9 cellular contexts compared by ENCODE assay signal in the genomic region with DNA sequence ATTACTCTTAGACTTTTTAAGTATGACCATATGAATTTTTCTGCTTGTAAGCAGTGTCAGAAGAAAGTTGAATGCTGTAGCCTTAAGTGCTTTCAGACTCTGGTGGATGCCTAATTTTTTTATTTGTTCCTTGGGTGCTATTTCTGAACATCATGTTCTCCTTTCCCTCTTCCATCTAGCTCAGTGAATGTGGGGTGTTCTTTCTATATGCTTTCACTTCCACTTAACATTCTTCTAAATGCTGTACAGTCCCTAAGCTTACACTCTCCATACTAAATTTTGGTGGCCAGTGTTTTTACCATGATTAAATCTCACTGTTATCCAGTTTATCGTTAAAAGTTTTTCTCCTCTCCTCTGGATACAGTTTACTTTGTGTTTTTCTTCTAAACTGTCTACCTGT. TPM values are rescaled to one million over a fixed set of nuclear protein-coding genes. Genes with fewer than 3 reads are reported as not detected.
DNase-seq lines count a peak whose midpoint lies in the region; ATAC-seq lines count a peak whose summit lies in the region.
"Had no signal": no experiment of that assay in that cellular context is flagged by ENCODE, and none has a peak within 500 bp of the region (broad histone marks: within the 10 kb centered on the region; RNA-seq: fewer than 3 reads in every experiment).

No MANE protein-coding gene starts in this region.

- peaks cover 9% of the 10 kb centered on the region for H3K4me1 ChIP-seq in thymus (ENCODE audit: control insufficient read depth, insufficient read depth, low read length)

- ATAC-seq in GM21786 (IDR thresholded peaks at IDR 0.05; ENCODE audit: unreplicated experiment), result no peak

- peaks cover 75% of the 10 kb centered on the region for H3K36me3 Mint-ChIP-seq in activated naive CD4-positive, alpha-beta T cell treated with anti-CD3 and anti-CD28 coated beads, Interleukin-2, amount 10 ng/mL, durations not matched to agents 7 days and 5 days

- no peak for DNase-seq in activated naive CD4-positive, alpha-beta T cell treated with anti-CD3 and anti-CD28 coated beads, Interleukin-2, amount 10 ng/mL, durations not matched to agents 7 days and 5 days
- DNase-seq in activated naive CD4-positive, alpha-beta T cell (lab: John Stamatoyannopoulos, UW), result no peak
- DNase-seq in NOMO-1 treated with dmso at 0.1 percent for 144 hours (lab: John Stamatoyannopoulos, UW; ENCODE audit: unreplicated experiment) (peak; percentile 18), dermis blood vessel endothelial cell (peak; percentile 26), RPMI8226 (no peak), NCI-H146 (lab: John Stamatoyannopoulos, UW) (no peak)
- DNase-seq: midbrain had no signal

- H3K9me3 Mint-ChIP-seq in activated naive CD4-positive, alpha-beta T cell treated with anti-CD3 and anti-CD28 coated beads, Interleukin-2, amount 10 ng/mL, durations not matched to agents 7 days and 5 days, result peaks cover 20% of the 10 kb centered on the region

- CTCF ChIA-PET in activated naive CD4-positive, alpha-beta T cell treated with anti-CD3 and anti-CD28 coated beads, Interleukin-2, amount 10 ng/mL, durations not matched to agents 7 days and 5 days (lab: Charles Lee), result interaction anchor here (0.8 to 1.0 kb wide), 3 partner anchors 11 to 262 kb away, joined by 3 to 6 read pairs (median 3); no protein-coding TSS in a partner anchor

- H3K27ac Mint-ChIP-seq in activated naive CD4-positive, alpha-beta T cell treated with anti-CD3 and anti-CD28 coated beads, Interleukin-2, amount 10 ng/mL, durations not matched to agents 7 days and 5 days, result peak overlapping the region; percentile 2

- peaks cover 79% of the 10 kb centered on the region for H3K4me1 Mint-ChIP-seq in activated naive CD4-positive, alpha-beta T cell treated with anti-CD3 and anti-CD28 coated beads, Interleukin-2, amount 10 ng/mL, durations not matched to agents 7 days and 5 days

- 51% methylated on average over 1 of the region's 1 CpG for WGBS in thymus

- peaks cover 13% of the 10 kb centered on the region for H3K36me3 ChIP-seq in thymus (ENCODE audit: control insufficient read depth, insufficient read depth)

- peak overlapping the region; percentile 93 for H3K4me3 Mint-ChIP-seq in activated naive CD4-positive, alpha-beta T cell treated with anti-CD3 and anti-CD28 coated beads, Interleukin-2, amount 10 ng/mL, durations not matched to agents 7 days and 5 days

- H3K9me3 ChIP-seq in thymus (ENCODE audit: control insufficient read depth), result no peaks in the 10 kb centered on the region

- H3K4me3 ChIP-seq in thymus (ENCODE audit: low read length), result peak overlapping the region; percentile 97

- no peaks in the 10 kb centered on the region for H3K27me3 Mint-ChIP-seq in activated naive CD4-positive, alpha-beta T cell treated with anti-CD3 and anti-CD28 coated beads, Interleukin-2, amount 10 ng/mL, durations not matched to agents 7 days and 5 days

- no peaks in the 10 kb centered on the region for H3K27me3 ChIP-seq in thymus (ENCODE audit: control insufficient read depth, insufficient read depth)

- no peak overlapping the region for H3K27ac ChIP-seq in thymus (ENCODE audit: low read depth)

RNA-seq across cellular contexts. Expression of a gene that starts 3.6 kb away (rescaled TPM):
- 27.8 and 29.4 TPM in 2 replicates for total RNA-seq in dermis blood vessel endothelial cell
- 49.0 TPM for polyA plus RNA-seq in thymus

Comparison
In these comparisons a context has a peak if more than half of its experiments do, and no peak if none do; other contexts are left out.
1. DNase-seq: peak in NOMO-1 treated with dmso at 0.1 percent for 144 hours (single experiment) and dermis blood vessel endothelial cell (single experiment); none in activated naive CD4-positive, alpha-beta T cell treated with anti-CD3 and anti-CD28 coated beads, Interleukin-2, amount 10 ng/mL, durations not matched to agents 7 days and 5 days (single experiment), activated naive CD4-positive, alpha-beta T cell (0 of 4), RPMI8226 (single experiment) and NCI-H146 (single experiment).